ENCODE assay signal across 8 cellular contexts in genomic region chr6:16130932-16131387, GRCh38. TPM values are rescaled to one million over a fixed set of nuclear protein-coding genes. Genes with fewer than 3 reads are reported as not detected.
DNase-seq lines count a peak whose midpoint lies in the region; ATAC-seq, FAIRE-seq and TF ChIP-seq lines count a peak whose summit lies in the region.

No MANE protein-coding gene starts in this region.

- no peaks in the 10 kb centered on the region for H3K9me3 ChIP-seq in HepG2 (ENCODE audit: low read length)
- H3K9me3 ChIP-seq in suprapubic skin, result no peaks in the 10 kb centered on the region

- H3K4me2 ChIP-seq in HepG2 (ENCODE audit: low read depth, low read length), result peak overlapping the region; percentile 99

- CTCF ChIA-PET in activated CD4-positive, alpha-beta T cell treated with anti-CD3 and anti-CD28 coated beads for 36 hours (lab: Charles Lee), result interaction anchor here (0.6 to 3.3 kb wide), 11 partner anchors 36 to 444 kb away, joined by 3 to 13 read pairs (median 3); no protein-coding TSS in a partner anchor
- CTCF ChIA-PET in HepG2 (lab: Yijun Ruan, JAX; ENCODE audit: low intra/inter-chr PET ratio, low total read pairs), result interaction anchor here (3.0 kb wide), 1 partner anchor 440 kb away, joined by 19 read pairs; no protein-coding TSS in a partner anchor

- peak overlapping the region; percentile 85; the same call in 1 of the 2 replicates for H3K9ac ChIP-seq in HepG2 (ENCODE audit: insufficient read depth, low read depth, low read length)

- TF ChIP-seq RAD21 in HepG2 (CRISPR knock-in tag; IDR thresholded peaks at IDR 0.05), result no peak

- no peak overlapping the region for H2AFZ ChIP-seq in HepG2 (ENCODE audit: low read length)

- peak overlapping the region in 2 of 3 experiments; percentile 95; a peak in 3 of 6 replicates for H3K4me3 ChIP-seq in HepG2 (replicated peaks in 1 of 3; ENCODE audit: insufficient read depth in 1 of 3, low read depth in 2 of 3, low read length in 3 of 3)
- H3K4me3 ChIP-seq in suprapubic skin, result peak overlapping the region; percentile 77

- in situ Hi-C loops in HepG2 (cut with HindIII; ENCODE audit: extremely low pct_ligation_motif_present, low pct_unique_long_range_greater_than_20kb), result no loop called here

- peak overlapping the region; percentile 55 for H3K27ac ChIP-seq in HepG2 (ENCODE audit: extremely low read length, insufficient read depth, low read length)
- H3K27ac ChIP-seq in suprapubic skin, result peak overlapping the region; percentile 94

- peak overlapping the region; percentile 85 for H3K27ac Mint-ChIP-seq in activated CD4-positive, alpha-beta T cell treated with anti-CD3 and anti-CD28 coated beads for 36 hours

- intact Hi-C loops in activated CD4-positive, alpha-beta T cell treated with anti-CD3 and anti-CD28 coated beads for 36 hours (cut with DNase I, micrococcal nuclease), result loop anchor here (2.0 to 10.0 kb wide), 5 partner anchors 52 to 564 kb away; no protein-coding TSS in a partner anchor
- intact Hi-C loops in HepG2 (cut with micrococcal nuclease; ENCODE audit: unreplicated experiment), result no loop called here

- TF ChIP-seq EP300 in HepG2 (IDR thresholded peaks at IDR 0.05; ENCODE audit: low read depth in 2 of 2, low read length in 2 of 2) (no peak), HepG2 (CRISPR knock-in tag; IDR thresholded peaks at IDR 0.05; ENCODE audit: borderline replicate concordance) (no peak), suprapubic skin (IDR thresholded peaks at IDR 0.05) (no peak)

- no peaks in the 10 kb centered on the region for H3K36me3 ChIP-seq in HepG2 (replicated peaks in 1 of 2; ENCODE audit: control insufficient read depth in 1 of 2, insufficient read depth in 2 of 2, low read length in 2 of 2)
- H3K36me3 ChIP-seq in suprapubic skin, result peaks cover 4% of the 10 kb centered on the region

- H3K4me3 Mint-ChIP-seq in activated CD4-positive, alpha-beta T cell treated with anti-CD3 and anti-CD28 coated beads for 36 hours, result peak overlapping the region; percentile 90

- H4K20me1 ChIP-seq in HepG2 (ENCODE audit: insufficient read depth, low read length), result no peaks in the 10 kb centered on the region

- H3K4me1 Mint-ChIP-seq in activated CD4-positive, alpha-beta T cell treated with anti-CD3 and anti-CD28 coated beads for 36 hours, result peaks cover 39% of the 10 kb centered on the region

- FAIRE-seq in HTR-8/SVneo (lab: Jason Lieb, UNC) (peak; percentile 20), HepG2 (lab: Jason Lieb, UNC) (peak; percentile 40)

- WGBS in HepG2 (ENCODE audit: low lambda C conversion rate), result 27% methylated on average over 3 of the region's 3 CpGs
- WGBS in suprapubic skin, result 2% methylated on average over 3 of the region's 3 CpGs

- H3K27me3 ChIP-seq in HepG2 (ENCODE audit: control insufficient read depth in 1 of 2, insufficient read depth in 2 of 2, low read length in 2 of 2) (peaks cover 0 to 17% of the 10 kb centered on the region in 2 experiments; a peak in 2 of 5 replicates), suprapubic skin (no peaks in the 10 kb centered on the region)

- POLR2A ChIA-PET in activated CD4-positive, alpha-beta T cell treated with anti-CD3 and anti-CD28 coated beads for 36 hours (lab: Charles Lee), result interaction anchor here (0.8 kb wide), 1 partner anchor 230 kb away, joined by 3 read pairs; no protein-coding TSS in a partner anchor
- POLR2A ChIA-PET in HepG2 (lab: Yijun Ruan, JAX), result interaction anchor here (1.3 to 2.3 kb wide), 2 partner anchors 19 to 52 kb away, joined by 5 to 6 read pairs; no protein-coding TSS in a partner anchor

- peaks cover 31% of the 10 kb centered on the region for H3K36me3 Mint-ChIP-seq in activated CD4-positive, alpha-beta T cell treated with anti-CD3 and anti-CD28 coated beads for 36 hours (ENCODE audit: low read depth)

- H3K9me3 Mint-ChIP-seq in activated CD4-positive, alpha-beta T cell treated with anti-CD3 and anti-CD28 coated beads for 36 hours (ENCODE audit: low read depth), result no peaks in the 10 kb centered on the region

- no TSS peak for BruUV-seq in HepG2 (replicated peaks; lab: Mats Ljungman, UMichigan)

- H3K4me1 ChIP-seq in HepG2 (ENCODE audit: insufficient read depth, low read length) (peaks cover 26% of the 10 kb centered on the region), suprapubic skin (peaks cover 55% of the 10 kb centered on the region)

- peak; percentile 76 for ATAC-seq in activated CD4-positive, alpha-beta T cell treated with anti-CD3 and anti-CD28 coated beads for 36 hours
- ATAC-seq in GM21528 (IDR thresholded peaks at IDR 0.05; ENCODE audit: low FRiP score, unreplicated experiment), result peak; percentile 66
- ATAC-seq in SK-N-SH treated with all-trans-retinoic acid at 6 μM for 48 hours, result peak; percentile 73
- ATAC-seq in HepG2, result peak; percentile 32

- H3K27me3 Mint-ChIP-seq in activated CD4-positive, alpha-beta T cell treated with anti-CD3 and anti-CD28 coated beads for 36 hours, result no peaks in the 10 kb centered on the region

- TF ChIP-seq POLR2A in HepG2 (IDR thresholded peaks at IDR 0.05; ENCODE audit: insufficient read depth in 1 of 2, low read depth in 2 of 2, low read length in 2 of 2) (no peak), suprapubic skin (IDR thresholded peaks at IDR 0.05) (no peak)

- TF ChIP-seq CTCF in HepG2 (CRISPR knock-in tag; IDR thresholded peaks at IDR 0.05) (no peak), suprapubic skin (IDR thresholded peaks at IDR 0.05) (no peak)

- peak; percentile 62 for DNase-seq in activated CD4-positive, alpha-beta T cell treated with anti-CD3 and anti-CD28 coated beads for 36 hours
- no peak for DNase-seq in activated CD4-positive, alpha-beta T cell treated with anti-CD3 and anti-CD28 coated beads for 1 hour
- DNase-seq in HTR-8/SVneo (ENCODE audit: insufficient read length, low spot score) (peak; percentile 68), dermis blood vessel endothelial cell (peak; percentile 81), HepG2 (ENCODE audit: low spot score) (peak; percentile 72), suprapubic skin (ENCODE audit: low spot score in 2 of 2) (no peak)

- H3K79me2 ChIP-seq in HepG2 (ENCODE audit: insufficient read depth, low read length), result no peaks in the 10 kb centered on the region

TF ChIP-seq in SK-N-SH treated with all-trans-retinoic acid at 6 μM for 48 hours, 23 proteins besides CTCF, POLR2A, EP300 and RAD21 (continues in another document):
- TF ChIP-seq ZC3H10 (CRISPR knock-in tag; IDR thresholded peaks at IDR 0.05) (no peak), ZNF565 (CRISPR knock-in tag; conservative IDR thresholded peaks at IDR 0.05; ENCODE audit: low read depth) (no peak), CSRNP3 (CRISPR knock-in tag; IDR thresholded peaks at IDR 0.05) (no peak)

TF ChIP-seq in HepG2, 621 proteins besides CTCF, POLR2A, EP300 and RAD21 (continues in another document):
- 0 out of 2 replicates have a peak, but pooled peaks have one; percentile 41 for TF ChIP-seq ZFP36L1 (CRISPR knock-in tag; IDR thresholded peaks at IDR 0.05)
- no peak for TF ChIP-seq ZNF747 (CRISPR knock-in tag; IDR thresholded peaks at IDR 0.05; ENCODE audit: borderline replicate concordance)
- no peak for TF ChIP-seq PHF8 (CRISPR knock-in tag; IDR thresholded peaks at IDR 0.05)
- TF ChIP-seq ZNF251 (CRISPR knock-in tag; IDR thresholded peaks at IDR 0.05), result no peak
- peak; percentile 23; the same call in 1 of the 2 replicates for TF ChIP-seq PATZ1 (CRISPR knock-in tag; IDR thresholded peaks at IDR 0.05)
- TF ChIP-seq MBD4 (IDR thresholded peaks at IDR 0.05; ENCODE audit: borderline replicate concordance, low read length), result no peak
- TF ChIP-seq NCOA5 (CRISPR knock-in tag; IDR thresholded peaks at IDR 0.05), result no peak

RNA-seq across cellular contexts. Expression of gene MYLIP, which starts 2.1 kb away (rescaled TPM):
- 10 to 100 TPM in 1 of 2 experiments, 1 to 10 TPM in 1; 9.2 to 10.6 TPM for total RNA-seq in activated CD4-positive, alpha-beta T cell treated with anti-CD3 and anti-CD28 coated beads for 36 hours
- 28.4 and 54.8 TPM in 2 replicates for total RNA-seq in dermis blood vessel endothelial cell
- 3.4 and 4.0 TPM in 2 replicates for total RNA-seq in HepG2 (2016; rRNA removed; fragmentation: Illumina TruSeq; extraction: Trizol)
- 0.44 and 0.51 TPM in 2 replicates for total RNA-seq in HepG2 (2016; cell fraction: cytosol; rRNA removed; fragmentation: Illumina TruSeq; extraction: Trizol; ENCODE audit: low read depth)
- total RNA-seq in HepG2 (2016; cell fraction: insoluble cytoplasmic fraction; rRNA removed; fragmentation: Illumina TruSeq; extraction: Trizol), result 3.1 and 4.3 TPM in 2 replicates
- 1.4 and 2.1 TPM in 2 replicates for total RNA-seq in HepG2 (2016; cell fraction: membrane; rRNA removed; fragmentation: Illumina TruSeq; extraction: Trizol)
- total RNA-seq in HepG2 (2016; cell fraction: nucleus; rRNA removed; fragmentation: Illumina TruSeq; extraction: Trizol), result 7.4 and 7.5 TPM in 2 replicates
- polyA plus RNA-seq in HepG2 (2011; rRNA removed), result 8.4 and 10.8 TPM in 2 replicates
- polyA plus RNA-seq in HepG2 (2011; cell fraction: cytosol; rRNA removed), result 5.9 and 6.1 TPM in 2 replicates
- polyA plus RNA-seq in HepG2 (2011; cell fraction: nucleus; rRNA removed), result 11.9 and 15.8 TPM in 2 replicates
- polyA plus RNA-seq in HepG2 (2012), result 4.5 and 4.6 TPM in 2 replicates
- polyA plus RNA-seq in HepG2 (2016; cell fraction: cytosol; fragmentation: Illumina TruSeq; extraction: Trizol; ENCODE audit: low read depth), result 0.19 and 0.22 TPM in 2 replicates
- 2.5 and 2.8 TPM in 2 replicates for polyA plus RNA-seq in HepG2 (2016; cell fraction: insoluble cytoplasmic fraction; fragmentation: Illumina TruSeq; extraction: Trizol; ENCODE audit: low read depth)
- 0.60 and 1.1 TPM in 2 replicates for polyA plus RNA-seq in HepG2 (2016; cell fraction: membrane; fragmentation: Illumina TruSeq; extraction: Trizol; ENCODE audit: low read depth)
- polyA plus RNA-seq in HepG2 (2016; cell fraction: nucleus; fragmentation: Illumina TruSeq; extraction: Trizol; ENCODE audit: insufficient read depth, low read depth), result 8.3 and 9.2 TPM in 2 replicates
- polyA minus RNA-seq in HepG2 (2011; rRNA and poly(A)+ RNA removed; ENCODE audit: low replicate concordance), result 15.9 and 18.7 TPM in 2 replicates
- polyA minus RNA-seq in HepG2 (2011; cell fraction: cytosol; rRNA and poly(A)+ RNA removed), result 4.0 and 4.7 TPM in 2 replicates
- 21.9 and 26.4 TPM in 2 replicates for polyA minus RNA-seq in HepG2 (2011; cell fraction: nucleus; rRNA and poly(A)+ RNA removed)
- total RNA-seq in suprapubic skin, result 10 to 100 TPM; 25.9 to 53.0 (median 36.5) TPM

Comparison
In these comparisons a context has a peak if more than half of its experiments do, and no peak if none do; other contexts are left out.
1. DNase-seq: peak in activated CD4-positive, alpha-beta T cell treated with anti-CD3 and anti-CD28 coated beads for 36 hours (single experiment), HTR-8/SVneo (single experiment), dermis blood vessel endothelial cell (single experiment) and HepG2 (single experiment); none in activated CD4-positive, alpha-beta T cell treated with anti-CD3 and anti-CD28 coated beads for 1 hour (single experiment) and suprapubic skin (0 of 2).
2. Peak in every context shown above with its lines, with median percentiles within 50 percentile points of each other: ATAC-seq.